Comparison of ENCODE assay signal across 23 cellular contexts in genomic region chr4:123835852-123836251, GRCh38.
"Had no signal": no experiment of that assay in that cellular context is flagged by ENCODE, and none has a peak within 500 bp of the region (broad histone marks: within the 10 kb centered on the region; RNA-seq: fewer than 3 reads in every experiment).

No MANE protein-coding gene starts in this region.

- H3K36me3 ChIP-seq: MG63, SJCRH30 had no signal

- DNase-seq: Karpas-422, KG1, MG63, NCI-H1092, NCI-H1105 treated with DMSO at 0.1 percent for 48 hours, NCI-H1417 treated with DMSO at 0.1 percent for 48 hours, NCI-H146, NCI-H1694 treated with DMSO at 0.1 percent for 48 hours, NCI-H2029, NCI-H2081 treated with DMSO at 0.1 percent for 48 hours, NCI-H2171, NCI-H226, NCI-H446, NCI-H510A, NCI-H524 treated with DMSO at 0.1 percent for 48 hours, NCI-H69, NCI-H774, PC-3, SHP77 treated with DMSO at 0.1 percent for 48 hours, SJCRH30 had no signal

- H3K27ac ChIP-seq: HL-60, SJCRH30 had no signal

- H3K27me3 ChIP-seq: MG63, SJCRH30 had no signal

- H3K4me3 ChIP-seq: MG63, SJCRH30 had no signal

- H3K9me3 ChIP-seq: SJCRH30 had no signal

- ATAC-seq: Panc1, PC-3, Right ventricle myocardium inferior had no signal
